ENCODE assay signal across 8 cellular contexts in genomic region chr19:49877020-49877878, GRCh38.
DNase-seq lines count a peak whose midpoint lies in the region; ATAC-seq lines count a peak whose summit lies in the region.

AKT1S1 (minus strand) TSS chr19:49877355; CDS start chr19:49873295, 4,060 bp downstream.
TBC1D17 (plus strand) TSS chr19:49877702; CDS start chr19:49877724, 22 bp downstream.

- ATAC-seq in GM19043 (IDR thresholded peaks at IDR 0.05; ENCODE audit: low read depth, unreplicated experiment) (peak; percentile 46), HG03354 (IDR thresholded peaks at IDR 0.05; ENCODE audit: poor library complexity, severe bottlenecking, unreplicated experiment) (peak; percentile 71)
- peak; percentile 70 to 75 for ATAC-seq in activated CD4-positive, CD25-positive, alpha-beta regulatory T cell treated with anti-CD3 and anti-CD28 coated beads, Interleukin-2, amount 50 U/mL, for 24 hours

- DNase-seq in AG20443 (ENCODE audit: low spot score) (peak; percentile 98), NCI-H446 treated with DMSO at 0.1 percent for 48 hours (lab: John Stamatoyannopoulos, UW) (peak; percentile 100), cerebellar cortex (ENCODE audit: low spot score) (peak; percentile 100), iris pigment epithelial cell (ENCODE audit: low read depth) (peak; percentile 100)
- peak; percentile 94 to 97 for DNase-seq in stimulated activated CD4-positive, alpha-beta T cell treated with anti-CD3 and anti-CD28 coated beads, Interleukin-12 subunit alpha, Interleukin-12 subunit beta, amount 100 ng/mL, for 24 hours (ENCODE audit: low read depth in 2 of 2)

Comparison
In these comparisons a context has a peak if more than half of its experiments do, and no peak if none do; other contexts are left out.
1. Peak in every context shown above with its lines: DNase-seq and ATAC-seq.